ENCODE assay signal across 8 cellular contexts in genomic region chr12:48973992-48974673, GRCh38. TPM values are rescaled to one million over a fixed set of nuclear protein-coding genes. Genes with fewer than 3 reads are reported as not detected.
DNase-seq lines count a peak whose midpoint lies in the region; ATAC-seq and TF ChIP-seq lines count a peak whose summit lies in the region.

No MANE protein-coding gene starts in this region.

- no peaks in the 10 kb centered on the region for H3K79me1 ChIP-seq in IMR-90 (ENCODE audit: low read depth in 1 of 2, low read length in 2 of 2)

- no peak overlapping the region for H4K8ac ChIP-seq in IMR-90 (ENCODE audit: low read depth in 2 of 2, low read length in 2 of 2)

- no peak overlapping the region for H3K18ac ChIP-seq in IMR-90 (ENCODE audit: low read depth, low read length)

- H3K9me1 ChIP-seq in IMR-90 (ENCODE audit: insufficient read depth, low read length) = peaks cover 12% of the 10 kb centered on the region

- CTCF ChIA-PET in AG04450 (lab: Charles Lee) (interaction anchor here (0.8 to 11.8 kb wide), 7 partner anchors 12 to 121 kb away, joined by 3 to 95 read pairs (median 3); partner anchors contain the start of gene ARF3), IMR-90 (lab: Yijun Ruan, JAX) (interaction anchor here (1.0 kb wide), 1 partner anchor 13 kb away, joined by 4 read pairs; no protein-coding TSS in a partner anchor)

- no peaks in the 10 kb centered on the region; the same call in 1 of the 2 replicates for H3K9me3 ChIP-seq in AG04450 (ENCODE audit: control insufficient read depth, insufficient read depth, low read length)
- H3K9me3 ChIP-seq in IMR-90 (ENCODE audit: control insufficient read depth, insufficient read depth, low read length) = no peaks in the 10 kb centered on the region
- no peaks in the 10 kb centered on the region for H3K9me3 ChIP-seq in lower lobe of right lung

- H3K4me2 ChIP-seq in IMR-90 (ENCODE audit: low read depth, low read length) = no peak overlapping the region

- no peak overlapping the region for H2AK9ac ChIP-seq in IMR-90 (replicated peaks; ENCODE audit: low read depth, low read length, poor library complexity)

- TF ChIP-seq CTCF in AG04450 (IDR thresholded peaks at IDR 0.05; ENCODE audit: low read depth, low read length) (peak; percentile 69), IMR-90 (conservative IDR thresholded peaks at IDR 0.05; ENCODE audit: low read depth, low read length) (peak; percentile 60), choroid plexus epithelial cell (conservative IDR thresholded peaks at IDR 0.05; ENCODE audit: low read depth, low read length) (peak; percentile 84), lower lobe of right lung (IDR thresholded peaks at IDR 0.05) (peak; percentile 62)

- WGBS in IMR-90 (ENCODE audit: extremely low coverage in 2 of 2, insufficient read length in 1 of 2), 2 experiments = 11% methylated on average over 8 of the region's 17 CpGs; no CpG with 5 or more reads in 1 of the 2 experiments

- dilution Hi-C loops in IMR-90 (cut with HindIII; ENCODE audit: low sequenced_read_pairs, unreplicated experiment) = no loop called here

- peaks cover 9% of the 10 kb centered on the region for H4K20me1 ChIP-seq in IMR-90 (ENCODE audit: insufficient read depth, low read length)

- intact Hi-C loops in IMR-90 (cut with micrococcal nuclease) = no loop called here
- intact Hi-C loops in lower lobe of right lung (cut with DNase I) = no loop called here

- no peak overlapping the region for H3K23ac ChIP-seq in IMR-90 (ENCODE audit: low read depth, low read length)

- no peak overlapping the region for H2BK15ac ChIP-seq in IMR-90 (ENCODE audit: low read depth, low read length)

- no peak overlapping the region for H4K91ac ChIP-seq in IMR-90 (ENCODE audit: insufficient read depth, low read depth, low read length)

- no peak overlapping the region for H2BK20ac ChIP-seq in IMR-90 (ENCODE audit: low read depth, low read length)

- H3K4me3 ChIP-seq in AG04450 (ENCODE audit: low read depth, low read length) (no peak overlapping the region), IMR-90 (ENCODE audit: insufficient read depth, low read depth, low read length) (no peak overlapping the region), choroid plexus epithelial cell (ENCODE audit: low read depth, low read length) (no peak overlapping the region), lower lobe of right lung (no peak overlapping the region)

- H3K27me3 ChIP-seq in AG04450 (ENCODE audit: control insufficient read depth, insufficient read depth, low read length) (peaks cover 53% of the 10 kb centered on the region), IMR-90 (ENCODE audit: control insufficient read depth, insufficient read depth, low read length) (peaks cover 75% of the 10 kb centered on the region), lower lobe of right lung (ENCODE audit: low read depth) (peaks cover 89% of the 10 kb centered on the region)

- H2AFZ ChIP-seq in IMR-90 (replicated peaks; ENCODE audit: low read length, poor library complexity) = no peak overlapping the region

- H3K36me3 ChIP-seq in IMR-90 (ENCODE audit: control insufficient read depth, insufficient read depth, low read length) = no peaks in the 10 kb centered on the region
- H3K36me3 ChIP-seq in lower lobe of right lung = no peaks in the 10 kb centered on the region

- no peak overlapping the region for H3K4ac ChIP-seq in IMR-90 (ENCODE audit: low read depth, low read length)

- peak; percentile 56 for TF ChIP-seq RAD21 in IMR-90 (IDR thresholded peaks at IDR 0.05; ENCODE audit: low read length)

- no peak overlapping the region for H2BK120ac ChIP-seq in IMR-90 (ENCODE audit: low read depth, low read length)

- BruUV-seq in IMR-90 (replicated peaks; lab: Mats Ljungman, UMichigan) = no TSS peak

- H3K9ac ChIP-seq in IMR-90 (ENCODE audit: low read depth, low read length) = no peak overlapping the region

- H4K5ac ChIP-seq in IMR-90 (ENCODE audit: low read depth, low read length) = no peak overlapping the region

- peaks cover 14% of the 10 kb centered on the region for H3K4me1 ChIP-seq in IMR-90 (ENCODE audit: control insufficient read depth, insufficient read depth, low read length)
- peaks cover 45% of the 10 kb centered on the region for H3K4me1 ChIP-seq in lower lobe of right lung

- no peak for DNase-seq in AG04450 (ENCODE audit: low read depth, low spot score)
- peak; percentile 54 for DNase-seq in IMR-90
- peak; percentile 73 for DNase-seq in choroid plexus epithelial cell (ENCODE audit: low read depth)
- peak; percentile 62 for DNase-seq in lower lobe of right lung
- no peak for DNase-seq in inferior parietal cortex (ENCODE audit: extremely low spot score)
- DNase-seq in NCI-H510A (lab: John Stamatoyannopoulos, UW) = no peak

- in situ Hi-C loops in IMR-90 (cut with MboI; ENCODE audit: low sequenced_read_pairs) = no loop called here

- H3K56ac ChIP-seq in IMR-90 (ENCODE audit: extremely low read depth, insufficient read depth, low read length) = no peak overlapping the region

- H2BK5ac ChIP-seq in IMR-90 (ENCODE audit: low read depth, low read length, poor library complexity, severe bottlenecking) = no peak overlapping the region

- H2AK5ac ChIP-seq in IMR-90 (ENCODE audit: low read depth, low read length) = no peak overlapping the region

- no peak overlapping the region for H3K14ac ChIP-seq in IMR-90 (replicated peaks; ENCODE audit: low read depth, low read length)

- POLR2A ChIA-PET in AG04450 (lab: Yijun Ruan, JAX) = interaction anchor here (0.7 kb wide), 1 partner anchor 22 kb away, joined by 5 read pairs; no protein-coding TSS in a partner anchor
- POLR2A ChIA-PET in IMR-90 (lab: Charles Lee; ENCODE audit: unreplicated experiment) = no interaction called here

- ATAC-seq in IMR-90 (ENCODE audit: low read depth) = peak; percentile 68
- ATAC-seq in lower lobe of right lung = peak; percentile 48 to 49
- ATAC-seq in GM18505 (IDR thresholded peaks at IDR 0.05; ENCODE audit: unreplicated experiment) = no peak
- no peak for ATAC-seq in GM18520 (IDR thresholded peaks at IDR 0.05; ENCODE audit: unreplicated experiment)

- H3K27ac ChIP-seq in AG04450 (ENCODE audit: low read depth, low read length) (no peak overlapping the region), IMR-90 (ENCODE audit: insufficient read depth, low read length) (no peak overlapping the region), lower lobe of right lung (no peak overlapping the region)

- TF ChIP-seq POLR2A in IMR-90 (IDR thresholded peaks at IDR 0.05; ENCODE audit: low read depth, low read length) (no peak), GM18505 (IDR thresholded peaks at IDR 0.05; ENCODE audit: borderline replicate concordance, extremely low read depth, insufficient read depth, insufficient read length) (no peak)

TF ChIP-seq in IMR-90, 13 proteins besides CTCF, POLR2A, EP300 and RAD21:
- TF ChIP-seq SMC3 (IDR thresholded peaks at IDR 0.05; ENCODE audit: low read depth, low read length) (peak; percentile 32; the same call in 1 of the 2 replicates), RFX5 (IDR thresholded peaks at IDR 0.05; ENCODE audit: low read depth, low read length) (peak; percentile 57; the same call in 1 of the 2 replicates), BHLHE40 (IDR thresholded peaks at IDR 0.05; ENCODE audit: low read depth, low read length) (no peak)

RNA-seq across cellular contexts. Expression of gene WNT10B, which starts 2.6 kb away (rescaled TPM):
- polyA plus RNA-seq in AG04450 (2011; rRNA removed) = 0.24 and 0.26 TPM in 2 replicates
- 0.09 and 0.18 TPM in 2 replicates for polyA minus RNA-seq in AG04450 (2011; rRNA and poly(A)+ RNA removed)
- under 0.01 TPM in 2 replicates for total RNA-seq in IMR-90 (2012; rRNA removed)
- polyA plus RNA-seq in IMR-90 (2012; rRNA removed) = 0.26 and 0.53 TPM in 2 replicates
- 0.37 and 0.53 TPM in 2 replicates for polyA plus RNA-seq in IMR-90 (2012; cell fraction: cytosol; rRNA removed)
- polyA plus RNA-seq in IMR-90 (2012; cell fraction: nucleus; rRNA removed; ENCODE audit: low replicate concordance) = 1.4 and 1.9 TPM in 2 replicates
- 0.77 TPM for total RNA-seq in lower lobe of right lung

RNA-seq across cellular contexts. Expression of gene WNT1, which starts 4.0 kb away (rescaled TPM):
- polyA plus RNA-seq in AG04450 (2011; rRNA removed) (not detected in 2 replicates), IMR-90 (2012; rRNA removed) (not detected in 2 replicates)
- polyA minus RNA-seq in AG04450 (2011; rRNA and poly(A)+ RNA removed) = not detected in 2 replicates
- total RNA-seq in IMR-90 (2012; rRNA removed) (not detected in 2 replicates), lower lobe of right lung (not detected)
- not detected in 2 replicates for polyA plus RNA-seq in IMR-90 (2012; cell fraction: cytosol; rRNA removed)
- polyA plus RNA-seq in IMR-90 (2012; cell fraction: nucleus; rRNA removed; ENCODE audit: low replicate concordance) = 0.08 TPM in 1 of 2 replicates, not detected in the other

RNA-seq across cellular contexts. Expression of gene ARF3, which starts 16.8 kb away (rescaled TPM):
- polyA plus RNA-seq in AG04450 (2011; rRNA removed) (260 TPM in 2 replicates), IMR-90 (2012; rRNA removed) (198 and 222 TPM in 2 replicates)
- polyA minus RNA-seq in AG04450 (2011; rRNA and poly(A)+ RNA removed) = 129 and 145 TPM in 2 replicates
- total RNA-seq in IMR-90 (2012; rRNA removed) (97.7 and 103 TPM in 2 replicates), lower lobe of right lung (155 TPM)
- polyA plus RNA-seq in IMR-90 (2012; cell fraction: cytosol; rRNA removed) = 112 and 114 TPM in 2 replicates
- 92.4 and 160 TPM in 2 replicates for polyA plus RNA-seq in IMR-90 (2012; cell fraction: nucleus; rRNA removed; ENCODE audit: low replicate concordance)

RNA-seq across cellular contexts. Expression of gene DDN, which starts 25.0 kb away (rescaled TPM):
- polyA plus RNA-seq in AG04450 (2011; rRNA removed) (0.02 and 0.04 TPM in 2 replicates), IMR-90 (2012; rRNA removed) (0.21 and 0.22 TPM in 2 replicates)
- 0.09 TPM in 2 replicates for polyA minus RNA-seq in AG04450 (2011; rRNA and poly(A)+ RNA removed)
- total RNA-seq in IMR-90 (2012; rRNA removed) (under 0.01 and 0.18 TPM in 2 replicates), lower lobe of right lung (not detected)
- 0.05 and 0.10 TPM in 2 replicates for polyA plus RNA-seq in IMR-90 (2012; cell fraction: cytosol; rRNA removed)
- 0.95 and 1.1 TPM in 2 replicates for polyA plus RNA-seq in IMR-90 (2012; cell fraction: nucleus; rRNA removed; ENCODE audit: low replicate concordance)

RNA-seq across cellular contexts. Expression of gene PRKAG1, which starts 44.4 kb away (rescaled TPM):
- polyA plus RNA-seq in AG04450 (2011; rRNA removed) (112 and 130 TPM in 2 replicates), IMR-90 (2012; rRNA removed) (67.8 and 81.1 TPM in 2 replicates)
- 42.9 and 54.6 TPM in 2 replicates for polyA minus RNA-seq in AG04450 (2011; rRNA and poly(A)+ RNA removed)
- total RNA-seq in IMR-90 (2012; rRNA removed) (76.4 and 106 TPM in 2 replicates), lower lobe of right lung (49.2 TPM)
- 32.2 and 43.2 TPM in 2 replicates for polyA plus RNA-seq in IMR-90 (2012; cell fraction: cytosol; rRNA removed)
- polyA plus RNA-seq in IMR-90 (2012; cell fraction: nucleus; rRNA removed; ENCODE audit: low replicate concordance) = 17.6 and 73.2 TPM in 2 replicates

Comparison
In these comparisons a context has a peak if more than half of its experiments do, and no peak if none do; other contexts are left out.
1. DNase-seq: peak in IMR-90 (single experiment), choroid plexus epithelial cell (single experiment) and lower lobe of right lung (single experiment); none in AG04450 (single experiment), inferior parietal cortex (single experiment) and NCI-H510A (single experiment).
2. ATAC-seq: peak in IMR-90 (single experiment) and lower lobe of right lung (2 of 2); none in GM18505 (single experiment) and GM18520 (single experiment).
3. Peak in every context shown above with its lines, with median percentiles within 50 percentile points of each other: CTCF ChIP-seq.